In genomic region chr3:53068176-53068575, GRCh38 we compare ENCODE assay signal across 15 cellular contexts. TPM values are rescaled to one million over a fixed set of nuclear protein-coding genes. Genes with fewer than 3 reads are reported as not detected.
DNase-seq lines count a peak whose midpoint lies in the region; ATAC-seq and TF ChIP-seq lines count a peak whose summit lies in the region.
"Had no signal": no experiment of that assay in that cellular context is flagged by ENCODE, and none has a peak within 500 bp of the region (broad histone marks: within the 10 kb centered on the region; RNA-seq: fewer than 3 reads in every experiment).

No MANE protein-coding gene starts in this region.

- no peak for ATAC-seq in mucosa of descending colon
- ATAC-seq: HepG2 had no signal

- H3K27me3 ChIP-seq in H7 (ENCODE audit: control insufficient read depth, insufficient read depth, low read length): no peaks in the 10 kb centered on the region

- H3K4me1 ChIP-seq in mucosa of descending colon (ENCODE audit: low read depth): peaks cover 8% of the 10 kb centered on the region

- peaks cover 14% of the 10 kb centered on the region for H3K4me1 Mint-ChIP-seq in activated T-cell treated with anti-CD3 and anti-CD28 coated beads, Interleukin-2, amount 50 U/mL, for 24 hours (ENCODE audit: low read depth)

- TF ChIP-seq CTCF in mucosa of descending colon (IDR thresholded peaks at IDR 0.05): no peak

- intact Hi-C loops in posterior vena cava (cut with DNase I): no loop called here
- intact Hi-C loops in mucosa of descending colon (cut with DNase I, micrococcal nuclease): no loop called here

- H3K4me3 ChIP-seq in H7 (ENCODE audit: insufficient read depth, low read depth, low read length) (no peak overlapping the region), mucosa of descending colon (no peak overlapping the region)

- no peak overlapping the region for H3K27ac Mint-ChIP-seq in activated T-cell treated with anti-CD3 and anti-CD28 coated beads, Interleukin-2, amount 50 U/mL, for 24 hours
- H3K27ac Mint-ChIP-seq: CD4-positive, alpha-beta memory T cell; HFFc6 had no signal

- H3K27me3 Mint-ChIP-seq in activated T-cell treated with anti-CD3 and anti-CD28 coated beads, Interleukin-2, amount 50 U/mL, for 24 hours: no peaks in the 10 kb centered on the region
- H3K27me3 Mint-ChIP-seq: CD4-positive, alpha-beta memory T cell had no signal

- no peaks in the 10 kb centered on the region for H3K36me3 ChIP-seq in H7 (replicated peaks; ENCODE audit: control insufficient read depth, insufficient read depth, low read length)
- H3K36me3 ChIP-seq in mucosa of descending colon (ENCODE audit: low read depth): no peaks in the 10 kb centered on the region

- no peak overlapping the region for H3K4me3 Mint-ChIP-seq in activated T-cell treated with anti-CD3 and anti-CD28 coated beads, Interleukin-2, amount 50 U/mL, for 24 hours
- H3K4me3 Mint-ChIP-seq: CD4-positive, alpha-beta memory T cell; HFFc6 had no signal

- no peaks in the 10 kb centered on the region for H3K36me3 Mint-ChIP-seq in activated T-cell treated with anti-CD3 and anti-CD28 coated beads, Interleukin-2, amount 50 U/mL, for 24 hours (ENCODE audit: low read depth)
- H3K36me3 Mint-ChIP-seq: CD4-positive, alpha-beta memory T cell had no signal

- H3K9me3 ChIP-seq in mucosa of descending colon: no peaks in the 10 kb centered on the region

- DNase-seq in activated T-cell treated with anti-CD3 and anti-CD28 coated beads, Interleukin-2, amount 50 U/mL, for 24 hours: peak; percentile 23
- no peak for DNase-seq in activated T-cell treated with anti-CD3 and anti-CD28 coated beads, Interleukin-2, amount 50 U/mL, for 48 hours
- peak; percentile 5 for DNase-seq in H7
- DNase-seq in iPS-NIHi7 (ENCODE audit: extremely low spot score): peak; percentile 4
- DNase-seq in posterior vena cava (ENCODE audit: low spot score): peak; percentile 49
- DNase-seq in GM03348 (ENCODE audit: low spot score): no peak
- DNase-seq in mucosa of descending colon: no peak
- DNase-seq in T-helper 1 cell: no peak
- DNase-seq: ACHN; CD4-positive, alpha-beta memory T cell; DMS79; GOT3; HCEC 1CT; HFFc6 had no signal

- no peaks in the 10 kb centered on the region for H3K9me3 Mint-ChIP-seq in activated T-cell treated with anti-CD3 and anti-CD28 coated beads, Interleukin-2, amount 50 U/mL, for 24 hours
- H3K9me3 Mint-ChIP-seq: CD4-positive, alpha-beta memory T cell; HFFc6 had no signal

RNA-seq across cellular contexts. Expression of gene SFMBT1, which starts 22.3 kb away (rescaled TPM):
- total RNA-seq in H7 (2014; rRNA removed; shearing (Covaris generic)): 12.9 and 22.2 TPM in 2 replicates
- total RNA-seq in posterior vena cava (1 to 10 TPM; 9.4 to 9.8 TPM), mucosa of descending colon (10 to 100 TPM; 19.7 to 22.8 (median 19.8) TPM)

Comparison
In these comparisons a context has a peak if more than half of its experiments do, and no peak if none do; other contexts are left out.
1. DNase-seq: peak in activated T-cell treated with anti-CD3 and anti-CD28 coated beads, Interleukin-2, amount 50 U/mL, for 24 hours (single experiment), H7 (single experiment), iPS-NIHi7 (single experiment) and posterior vena cava (single experiment); none in activated T-cell treated with anti-CD3 and anti-CD28 coated beads, Interleukin-2, amount 50 U/mL, for 48 hours (0 of 2), GM03348 (single experiment), mucosa of descending colon (0 of 3) and T-helper 1 cell (0 of 5).